In the genomic region with DNA sequence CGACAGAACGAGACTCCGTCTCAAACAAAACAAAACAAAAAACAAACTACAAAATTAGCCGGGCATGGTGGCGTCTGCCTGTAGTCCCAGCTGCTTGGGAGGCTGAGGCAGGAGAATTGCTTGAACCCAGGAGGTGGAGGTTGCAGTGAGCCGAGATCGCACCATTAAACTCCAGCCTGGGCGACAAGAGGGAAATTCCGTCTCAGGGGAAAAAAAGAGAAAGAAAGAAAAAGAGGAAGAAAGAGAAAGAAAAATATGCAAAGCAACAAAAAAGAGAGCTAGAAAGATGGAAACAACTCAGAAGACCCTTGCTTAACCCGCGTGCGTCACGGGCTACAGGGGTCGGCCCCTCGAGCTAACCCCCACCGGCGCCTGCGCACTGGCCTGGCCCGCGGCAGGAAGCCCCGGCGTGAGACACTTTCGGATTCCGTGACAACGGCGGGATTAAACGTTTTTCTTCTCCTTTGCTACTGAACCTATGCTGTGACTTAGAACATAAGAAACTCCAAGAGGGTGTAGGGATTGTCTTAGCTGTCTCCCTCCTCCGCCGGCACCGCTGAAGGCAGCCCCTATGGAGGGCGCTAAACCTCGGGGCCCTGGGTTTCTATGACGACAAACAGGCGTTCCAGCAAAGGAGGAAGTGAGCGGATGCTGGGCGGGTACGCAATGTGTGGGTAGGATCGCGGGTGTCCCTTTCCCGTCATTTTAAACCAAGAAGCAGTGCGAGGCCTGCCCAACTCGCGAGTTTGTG, we compare ENCODE assay signal across 8 cellular contexts. TPM values are rescaled to one million over a fixed set of nuclear protein-coding genes. Genes with fewer than 3 reads are reported as not detected.
A peak's percentile ranks its signal among the peaks of the same experiment; 100 is the strongest.
DNase-seq lines count a peak whose midpoint lies in the region; ATAC-seq, FAIRE-seq and TF ChIP-seq lines count a peak whose summit lies in the region.

A gene with protein sequence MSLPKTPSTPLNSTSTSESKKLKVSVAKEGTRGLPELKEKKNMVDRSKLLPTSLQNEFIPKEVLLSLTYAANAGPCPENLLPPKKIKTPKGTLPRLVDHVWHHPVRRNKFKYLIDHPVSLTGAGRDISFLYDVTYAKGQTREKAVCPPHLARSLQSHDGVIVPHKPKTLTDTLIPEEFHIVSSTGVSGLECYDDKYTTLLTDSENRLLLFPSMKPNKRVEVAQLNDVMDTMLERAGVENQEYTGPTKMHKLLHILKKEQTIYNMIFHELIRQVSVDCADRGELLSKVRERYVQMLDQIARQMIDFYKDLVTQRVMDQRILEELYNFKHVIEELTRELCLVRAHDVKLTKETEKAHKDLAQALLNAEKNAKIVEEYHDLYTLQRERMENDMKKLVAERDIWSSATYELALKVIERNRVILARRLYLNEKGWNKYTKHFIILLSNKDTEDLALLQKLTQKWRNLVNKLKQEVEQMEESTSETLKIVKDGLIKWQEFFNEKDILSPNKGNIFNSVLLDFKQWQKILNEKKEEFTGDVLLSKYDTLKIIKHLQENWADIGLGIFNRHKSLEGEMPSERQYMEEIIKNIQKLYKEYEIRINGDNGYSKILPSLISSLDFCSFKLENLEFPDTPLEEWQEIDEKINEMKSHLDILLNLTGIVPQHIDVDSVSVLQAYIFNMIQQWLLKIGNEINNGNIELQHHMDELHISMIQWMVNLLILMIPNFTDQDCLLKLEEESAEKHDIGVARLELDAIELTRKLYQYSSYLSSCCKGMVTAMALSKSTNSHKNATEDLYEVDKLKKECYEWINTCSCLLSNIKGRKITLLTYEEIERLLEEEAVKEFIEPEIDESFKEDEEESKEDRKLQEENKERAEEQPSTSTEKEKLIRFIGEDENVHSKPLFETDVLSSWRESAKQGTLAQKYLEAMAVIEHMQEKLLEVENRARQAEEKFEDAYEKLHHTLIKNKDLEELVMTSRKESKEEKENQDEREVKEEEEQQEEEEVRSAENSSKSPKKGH (plus strand): TSS at position 630 of the 751 bp plus-strand sequence. CDS start 539 bp downstream, outside the sequence.

- no peaks in the 10 kb centered on the region for H3K9me3 ChIP-seq in DND-41 (ENCODE audit: insufficient read depth, low read length, severe bottlenecking)

- H2AFZ ChIP-seq in DND-41 (ENCODE audit: low read depth, low read length) (peak within 1 kb of the TSS; percentile 99), KMS-11 (ENCODE audit: low read depth) (peak within 1 kb of the TSS; percentile 95)

- no peak for FAIRE-seq in RCC 7860 (lab: Jason Lieb, UNC)

- H3K4me1 ChIP-seq in DND-41 (ENCODE audit: insufficient read depth, low read length) (peaks cover 18% of the 10 kb centered on the region), KMS-11 (ENCODE audit: low read depth, poor library complexity, severe bottlenecking) (peaks cover 9% of the 10 kb centered on the region)

- H3K4me2 ChIP-seq in DND-41 (ENCODE audit: insufficient read depth, low read length) (peak within 1 kb of the TSS; percentile 91), KMS-11 (peak within 1 kb of the TSS; percentile 68)

- H3K27ac Mint-ChIP-seq in activated T-helper 1 cell treated with anti-CD3 and anti-CD28 coated beads, Interleukin-12 subunit alpha, Interleukin-12 subunit beta, Interleukin-2, Interleukin-4 antibody, amounts not matched to agents 30 ng/mL and 10 ng/mL and 1 ng/mL, durations not matched to agents 14 hours and 24 hours and 36 hours: peak within 1 kb of the TSS; percentile 100
- H3K27ac Mint-ChIP-seq in naive thymus-derived CD8-positive, alpha-beta T cell: peak within 1 kb of the TSS; percentile 100

- intact Hi-C loops in activated T-helper 1 cell treated with anti-CD3 and anti-CD28 coated beads, Interleukin-12 subunit alpha, Interleukin-12 subunit beta, Interleukin-2, Interleukin-4 antibody, amounts not matched to agents 30 ng/mL and 10 ng/mL and 1 ng/mL, durations not matched to agents 14 hours and 24 hours and 36 hours (cut with micrococcal nuclease): loop anchor here (1.0 to 10.0 kb wide), 11 partner anchors 48 to 823 kb away; a partner anchor contains a TSS

- H3K36me3 Mint-ChIP-seq in activated T-helper 1 cell treated with anti-CD3 and anti-CD28 coated beads, Interleukin-12 subunit alpha, Interleukin-12 subunit beta, Interleukin-2, Interleukin-4 antibody, amounts not matched to agents 30 ng/mL and 10 ng/mL and 1 ng/mL, durations not matched to agents 14 hours and 24 hours and 36 hours (ENCODE audit: low read depth): no peaks in the 10 kb centered on the region
- H3K36me3 Mint-ChIP-seq in naive thymus-derived CD8-positive, alpha-beta T cell: no peaks in the 10 kb centered on the region

- H3K27ac ChIP-seq in DND-41 (ENCODE audit: low read length): peak within 1 kb of the TSS; percentile 99
- peak within 1 kb of the TSS; percentile 96 for H3K27ac ChIP-seq in KMS-11

- H4K20me1 ChIP-seq in DND-41 (ENCODE audit: insufficient read depth, low read length) (no peaks in the 10 kb centered on the region), KMS-11 (ENCODE audit: insufficient read depth) (no peaks in the 10 kb centered on the region)

- DNase-seq in DND-41: peak; percentile 89
- DNase-seq in RCC 7860 (ENCODE audit: low spot score): peak; percentile 70
- DNase-seq in activated T-helper 1 cell treated with anti-CD3 and anti-CD28 coated beads, Interleukin-12 subunit alpha, Interleukin-12 subunit beta, Interleukin-2, Interleukin-4 antibody, amounts not matched to agents 30 ng/mL and 10 ng/mL and 1 ng/mL, durations not matched to agents 14 hours and 24 hours and 36 hours (ENCODE audit: low spot score): peak; percentile 87
- DNase-seq in fibroblast of mammary gland (ENCODE audit: low read depth): peak; percentile 83
- peak; percentile 82 to 98 (median 94) for DNase-seq in naive thymus-derived CD8-positive, alpha-beta T cell
- DNase-seq in stimulated activated naive CD4-positive, alpha-beta T cell (lab: John Stamatoyannopoulos, UW): peak; percentile 85 to 96 (median 90)

- ATAC-seq in DND-41 (ENCODE audit: insufficient read depth, low read depth): peak; percentile 92
- peak; percentile 99 for ATAC-seq in GM21786 (IDR thresholded peaks at IDR 0.05; ENCODE audit: unreplicated experiment)
- ATAC-seq in naive thymus-derived CD8-positive, alpha-beta T cell: peak; percentile 90 to 92

- peak within 1 kb of the TSS; percentile 95 for H3K4me3 Mint-ChIP-seq in activated T-helper 1 cell treated with anti-CD3 and anti-CD28 coated beads, Interleukin-12 subunit alpha, Interleukin-12 subunit beta, Interleukin-2, Interleukin-4 antibody, amounts not matched to agents 30 ng/mL and 10 ng/mL and 1 ng/mL, durations not matched to agents 14 hours and 24 hours and 36 hours
- peak within 1 kb of the TSS; percentile 91 to 99 (median 98) for H3K4me3 Mint-ChIP-seq in naive thymus-derived CD8-positive, alpha-beta T cell

- no peaks in the 10 kb centered on the region for H3K79me2 ChIP-seq in DND-41 (ENCODE audit: insufficient read depth, low read length)
- H3K79me2 ChIP-seq in KMS-11 (ENCODE audit: insufficient read depth, low read depth): no peaks in the 10 kb centered on the region

- H3K4me3 ChIP-seq in DND-41 (ENCODE audit: low read depth in 1 of 2, low read length in 2 of 2) (peak within 1 kb of the TSS; percentile 55 to 94), KMS-11 (IDR thresholded peaks at IDR 0.05; ENCODE audit: insufficient read depth, low read depth, low read length) (peak within 1 kb of the TSS; percentile 88), fibroblast of mammary gland (ENCODE audit: control insufficient read depth, low read depth, low read length) (peak within 1 kb of the TSS; percentile 79)

- H3K9ac ChIP-seq in DND-41 (ENCODE audit: low read depth, low read length) (peak within 1 kb of the TSS; percentile 75), KMS-11 (peak within 1 kb of the TSS; percentile 90)

- no peaks in the 10 kb centered on the region for H3K27me3 Mint-ChIP-seq in activated T-helper 1 cell treated with anti-CD3 and anti-CD28 coated beads, Interleukin-12 subunit alpha, Interleukin-12 subunit beta, Interleukin-2, Interleukin-4 antibody, amounts not matched to agents 30 ng/mL and 10 ng/mL and 1 ng/mL, durations not matched to agents 14 hours and 24 hours and 36 hours (ENCODE audit: insufficient read depth)
- H3K27me3 Mint-ChIP-seq in naive thymus-derived CD8-positive, alpha-beta T cell: peaks cover 0 to 1% (median 0%) of the 10 kb centered on the region in 5 donors

- POLR2A ChIA-PET in naive thymus-derived CD8-positive, alpha-beta T cell (lab: Charles Lee): interaction anchor here (0.5 to 2.9 kb wide), 7 partner anchors 9 to 391 kb away, joined by 3 to 41 read pairs (median 4); a partner anchor contains a TSS

- peak; percentile 28 for TF ChIP-seq CTCF in DND-41 (IDR thresholded peaks at IDR 0.05; ENCODE audit: borderline replicate concordance, extremely low read depth, low read length, poor library complexity, severe bottlenecking)
- peak; percentile 40; the same call in 1 of the 2 replicates for TF ChIP-seq CTCF in KMS-11 (conservative IDR thresholded peaks at IDR 0.05; ENCODE audit: low read depth, low read length)
- TF ChIP-seq CTCF in fibroblast of mammary gland (conservative IDR thresholded peaks at IDR 0.05; ENCODE audit: control insufficient read depth, insufficient read depth, low read depth, low read length): peak; percentile 25

- no peaks in the 10 kb centered on the region for H3K36me3 ChIP-seq in DND-41 (ENCODE audit: insufficient read depth, low read length)
- H3K36me3 ChIP-seq in KMS-11 (ENCODE audit: insufficient read depth): no peaks in the 10 kb centered on the region

- H3K9me3 Mint-ChIP-seq in activated T-helper 1 cell treated with anti-CD3 and anti-CD28 coated beads, Interleukin-12 subunit alpha, Interleukin-12 subunit beta, Interleukin-2, Interleukin-4 antibody, amounts not matched to agents 30 ng/mL and 10 ng/mL and 1 ng/mL, durations not matched to agents 14 hours and 24 hours and 36 hours: no peaks in the 10 kb centered on the region
- H3K9me3 Mint-ChIP-seq in naive thymus-derived CD8-positive, alpha-beta T cell: no peaks in the 10 kb centered on the region

- peaks cover 12% of the 10 kb centered on the region for H3K4me1 Mint-ChIP-seq in activated T-helper 1 cell treated with anti-CD3 and anti-CD28 coated beads, Interleukin-12 subunit alpha, Interleukin-12 subunit beta, Interleukin-2, Interleukin-4 antibody, amounts not matched to agents 30 ng/mL and 10 ng/mL and 1 ng/mL, durations not matched to agents 14 hours and 24 hours and 36 hours (ENCODE audit: low read depth)
- H3K4me1 Mint-ChIP-seq in naive thymus-derived CD8-positive, alpha-beta T cell: peaks cover 0 to 19% (median 10%) of the 10 kb centered on the region in 4 donors

- H3K27me3 ChIP-seq in DND-41 (ENCODE audit: insufficient read depth, low read length, poor library complexity) (no peaks in the 10 kb centered on the region), KMS-11 (ENCODE audit: insufficient read depth, low read depth) (no peaks in the 10 kb centered on the region)

RNA-seq across cellular contexts. Expression of the gene that starts here (rescaled TPM):
- not detected in 2 replicates for total RNA-seq in activated T-helper 1 cell treated with anti-CD3 and anti-CD28 coated beads, Interleukin-12 subunit alpha, Interleukin-12 subunit beta, Interleukin-2, Interleukin-4 antibody, amounts not matched to agents 30 ng/mL and 10 ng/mL and 1 ng/mL, durations not matched to agents 14 hours and 24 hours and 36 hours
- under 1 TPM in 1 of 2 experiments, not detected in 1; 0.65 TPM for total RNA-seq in naive thymus-derived CD8-positive, alpha-beta T cell
- polyA plus RNA-seq in naive thymus-derived CD8-positive, alpha-beta T cell: not detected

Comparison
In these comparisons a context has a peak if more than half of its experiments do, and no peak if none do; other contexts are left out.
1. Peak in every context shown above with its lines: DNase-seq, ATAC-seq, H3K4me3 ChIP-seq and H3K27ac ChIP-seq.
2. Peak in DNase-seq in activated T-helper 1 cell treated with anti-CD3 and anti-CD28 coated beads, Interleukin-12 subunit alpha, Interleukin-12 subunit beta, Interleukin-2, Interleukin-4 antibody, amounts not matched to agents 30 ng/mL and 10 ng/mL and 1 ng/mL, durations not matched to agents 14 hours and 24 hours and 36 hours; RNA of the gene not detected or under 1 TPM.
3. Peak in DNase-seq and ATAC-seq in naive thymus-derived CD8-positive, alpha-beta T cell; RNA of the gene not detected or under 1 TPM.